Comparison of ENCODE assay signal across 28 cellular contexts in genomic region chr21:40318371-40318770, GRCh38.
"Had no signal": no experiment of that assay in that cellular context is flagged by ENCODE, and none has a peak within 500 bp of the region (broad histone marks: within the 10 kb centered on the region; RNA-seq: fewer than 3 reads in every experiment).

No MANE protein-coding gene starts in this region.

- ATAC-seq: stimulated activated effector memory CD8-positive, alpha-beta T cell treated with anti-CD3 and anti-CD28 coated beads, Interleukin-12 subunit alpha, Interleukin-12 subunit beta, amount 100 ng/mL, for 72 hours; stimulated activated memory B cell treated with anti-CD40 and anti-IgM and Interleukin-4, amounts not matched to agents 10 μg/mL and 1 μg/mL and 100 μg/mL, for 72 hours; stimulated activated naive B cell treated with anti-CD40 and anti-IgM and Interleukin-4, amounts not matched to agents 10 μg/mL and 1 μg/mL and 100 μg/mL, for 72 hours; stimulated activated naive CD8-positive, alpha-beta T cell treated with anti-CD3 and anti-CD28 coated beads, Interleukin-15, amount 100 ng/mL, for 72 hours; stimulated activated naive CD8-positive, alpha-beta T cell treated with anti-CD3 and anti-CD28 coated beads, Interleukin-15, Interleukin-2, amounts not matched to agents 100 U/mL and 50 U/mL, for 24 hours; upper lobe of right lung had no signal

- H3K9me3 Mint-ChIP-seq: stimulated activated naive B cell treated with anti-CD40 and anti-IgM and Interleukin-4, amounts not matched to agents 10 μg/mL and 1 μg/mL and 100 μg/mL, for 72 hours had no signal

- H3K27ac Mint-ChIP-seq: stimulated activated effector memory CD8-positive, alpha-beta T cell treated with anti-CD3 and anti-CD28 coated beads, Interleukin-12 subunit alpha, Interleukin-12 subunit beta, amount 100 ng/mL, for 72 hours; stimulated activated memory B cell treated with anti-CD40 and anti-IgM and Interleukin-4, amounts not matched to agents 10 μg/mL and 1 μg/mL and 100 μg/mL, for 72 hours; stimulated activated naive B cell treated with anti-CD40 and anti-IgM and Interleukin-4, amounts not matched to agents 10 μg/mL and 1 μg/mL and 100 μg/mL, for 72 hours; stimulated activated naive CD8-positive, alpha-beta T cell treated with anti-CD3 and anti-CD28 coated beads, Interleukin-15, amount 100 ng/mL, for 72 hours; stimulated activated naive CD8-positive, alpha-beta T cell treated with anti-CD3 and anti-CD28 coated beads, Interleukin-15, Interleukin-2, amounts not matched to agents 100 ng/mL and 50 ng/mL, for 24 hours; type B pancreatic cell had no signal

- H3K27me3 Mint-ChIP-seq: stimulated activated memory B cell treated with anti-CD40 and anti-IgM and Interleukin-4, amounts not matched to agents 10 μg/mL and 1 μg/mL and 100 μg/mL, for 72 hours; stimulated activated naive CD8-positive, alpha-beta T cell treated with anti-CD3 and anti-CD28 coated beads, Interleukin-15, amount 100 ng/mL, for 72 hours; type B pancreatic cell had no signal

- H3K9me3 ChIP-seq: testis, thoracic aorta, tibial artery, tibial nerve, transverse colon, upper lobe of left lung, upper lobe of right lung, uterus, vagina had no signal

- H3K4me1 ChIP-seq: stomach, suprapubic skin, testis, tibial artery, tibial nerve, transverse colon, upper lobe of left lung, upper lobe of right lung, uterus, vagina had no signal

- FAIRE-seq: urothelium cell line had no signal

- H3K27ac ChIP-seq: stomach, suprapubic skin, testis, thoracic aorta, tibial artery, tibial nerve, transverse colon, upper lobe of left lung, upper lobe of right lung, uterus, vagina had no signal

- H3K36me3 Mint-ChIP-seq: stimulated activated effector memory CD8-positive, alpha-beta T cell treated with anti-CD3 and anti-CD28 coated beads, Interleukin-12 subunit alpha, Interleukin-12 subunit beta, amount 100 ng/mL, for 72 hours; stimulated activated memory B cell treated with anti-CD40 and anti-IgM and Interleukin-4, amounts not matched to agents 10 μg/mL and 1 μg/mL and 100 μg/mL, for 72 hours; stimulated activated naive B cell treated with anti-CD40 and anti-IgM and Interleukin-4, amounts not matched to agents 10 μg/mL and 1 μg/mL and 100 μg/mL, for 72 hours had no signal

- H3K4me3 Mint-ChIP-seq: stimulated activated effector memory CD8-positive, alpha-beta T cell treated with anti-CD3 and anti-CD28 coated beads, Interleukin-12 subunit alpha, Interleukin-12 subunit beta, amount 100 ng/mL, for 72 hours; stimulated activated memory B cell treated with anti-CD40 and anti-IgM and Interleukin-4, amounts not matched to agents 10 μg/mL and 1 μg/mL and 100 μg/mL, for 72 hours; stimulated activated naive B cell treated with anti-CD40 and anti-IgM and Interleukin-4, amounts not matched to agents 10 μg/mL and 1 μg/mL and 100 μg/mL, for 72 hours; stimulated activated naive CD8-positive, alpha-beta T cell treated with anti-CD3 and anti-CD28 coated beads, Interleukin-15, amount 100 ng/mL, for 72 hours; stimulated activated naive CD8-positive, alpha-beta T cell treated with anti-CD3 and anti-CD28 coated beads, Interleukin-15, Interleukin-2, amounts not matched to agents 100 ng/mL and 50 ng/mL, for 24 hours; type B pancreatic cell had no signal

- H3K4me3 ChIP-seq: stomach, suprapubic skin, testis, thoracic aorta, tibial artery, tibial nerve, transverse colon, upper lobe of left lung, upper lobe of right lung, uterus, vagina had no signal

- H3K27me3 ChIP-seq: stomach, suprapubic skin, testis, tibial artery, tibial nerve, transverse colon, upper lobe of left lung, upper lobe of right lung, uterus, vagina had no signal

- DNase-seq: stimulated activated CD4-positive, alpha-beta T cell treated with anti-CD3 and anti-CD28 coated beads, Interleukin-2, amount 100 ng/mL, for 24 hours; stimulated activated CD4-positive, alpha-beta T cell treated with anti-CD3 and anti-CD28 coated beads, Interleukin-2, amount 100 ng/mL, for 48 hours; stimulated activated CD4-positive, alpha-beta T cell treated with anti-CD3 and anti-CD28 coated beads, Interleukin-4, amount 100 ng/mL, for 24 hours; stimulated activated CD4-positive, alpha-beta T cell treated with anti-CD3 and anti-CD28 coated beads, Interleukin-4, amount 100 ng/mL, for 4 hours; stimulated activated CD8-positive, alpha-beta memory T cell treated with anti-CD3 and anti-CD28 coated beads, Interleukin-4, amount 100 ng/mL, for 48 hours; stimulated activated naive B cell treated with anti-CD40 and anti-IgM and Interleukin-4, amounts not matched to agents 10 μg/mL and 1 μg/mL and 100 μg/mL, for 72 hours; stimulated activated naive CD4-positive, alpha-beta T cell; stimulated activated naive CD4-positive, alpha-beta T cell treated with Interleukin-2 at 50 U/mL for 16 hours; stimulated activated naive CD8-positive, alpha-beta T cell treated with anti-CD3 and anti-CD28 coated beads, Interleukin-15, amount 100 ng/mL, for 72 hours; stimulated activated naive CD8-positive, alpha-beta T cell treated with anti-CD3 and anti-CD28 coated beads, Interleukin-15, Interleukin-2, amounts not matched to agents 100 U/mL and 50 U/mL, for 24 hours; stomach; substantia nigra; testis; tibial artery; transverse colon; trophoblast cell; upper lobe of left lung; upper lobe of right lung; uterus had no signal

- H3K36me3 ChIP-seq: stomach, suprapubic skin, thoracic aorta, tibial artery, tibial nerve, transverse colon, upper lobe of left lung, upper lobe of right lung, uterus, vagina had no signal

- H3K4me1 Mint-ChIP-seq: stimulated activated effector memory CD8-positive, alpha-beta T cell treated with anti-CD3 and anti-CD28 coated beads, Interleukin-12 subunit alpha, Interleukin-12 subunit beta, amount 100 ng/mL, for 72 hours; stimulated activated memory B cell treated with anti-CD40 and anti-IgM and Interleukin-4, amounts not matched to agents 10 μg/mL and 1 μg/mL and 100 μg/mL, for 72 hours; stimulated activated naive B cell treated with anti-CD40 and anti-IgM and Interleukin-4, amounts not matched to agents 10 μg/mL and 1 μg/mL and 100 μg/mL, for 72 hours; stimulated activated naive CD8-positive, alpha-beta T cell treated with anti-CD3 and anti-CD28 coated beads, Interleukin-15, amount 100 ng/mL, for 72 hours had no signal
